Comparison of ENCODE assay signal across 8 cellular contexts in the genomic region with DNA sequence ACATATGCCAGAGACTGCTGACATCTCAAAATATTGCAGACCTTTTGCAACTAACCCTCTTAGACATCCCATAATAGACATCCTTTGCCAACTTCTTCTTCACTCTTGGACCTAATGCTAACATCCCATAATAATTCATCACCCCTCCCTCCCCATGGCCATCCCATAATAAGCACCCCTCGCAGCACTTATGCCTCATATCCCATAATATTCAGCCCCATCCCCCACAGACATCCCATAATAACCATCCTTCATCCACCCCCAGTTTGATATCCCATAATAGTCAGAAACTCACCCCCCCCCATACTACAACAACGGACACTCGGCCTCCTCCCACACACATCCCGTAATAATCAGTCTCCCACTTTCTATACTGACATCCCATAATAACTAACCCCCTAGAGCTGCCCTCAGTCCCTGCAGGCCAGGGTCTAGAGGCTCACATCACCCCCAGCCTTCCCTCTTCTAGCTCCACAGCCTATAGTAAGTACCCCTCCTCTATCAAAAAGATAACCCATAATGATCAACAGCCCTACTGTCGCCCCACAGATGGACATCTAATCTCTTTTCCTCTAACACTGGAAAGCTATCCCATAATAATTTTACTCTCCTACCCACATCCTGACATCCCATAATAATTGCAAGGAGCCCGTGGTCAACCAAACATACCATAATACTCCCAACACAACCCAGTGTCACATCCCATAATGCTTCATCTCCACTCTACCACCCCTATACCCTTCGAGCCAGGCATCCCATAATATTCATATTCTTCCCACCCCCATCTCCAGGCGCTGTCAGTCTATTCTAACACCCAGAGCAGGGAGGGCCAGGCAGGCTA. TPM values are rescaled to one million over a fixed set of nuclear protein-coding genes. Genes with fewer than 3 reads are reported as not detected.
DNase-seq lines count a peak whose midpoint lies in the region; ATAC-seq and TF ChIP-seq lines count a peak whose summit lies in the region.

No MANE protein-coding gene starts in this region.

- peaks cover 44% of the 10 kb centered on the region for H3K4me1 ChIP-seq in effector memory CD4-positive, alpha-beta T cell (ENCODE audit: control insufficient read depth, insufficient read depth, low read length, poor library complexity, severe bottlenecking)

- POLR2A ChIA-PET in activated CD4-positive, alpha-beta T cell treated with anti-CD3 and anti-CD28 coated beads for 36 hours (lab: Charles Lee) = no interaction called here

- H3K4me3 ChIP-seq in effector memory CD4-positive, alpha-beta T cell (ENCODE audit: insufficient read depth, low read depth, low read length, poor library complexity, severe bottlenecking) = no peak overlapping the region

- no peaks in the 10 kb centered on the region for H3K9me3 ChIP-seq in effector memory CD4-positive, alpha-beta T cell (ENCODE audit: control insufficient read depth, low read length)

- H3K36me3 Mint-ChIP-seq in activated CD4-positive, alpha-beta T cell treated with anti-CD3 and anti-CD28 coated beads for 36 hours (ENCODE audit: low read depth) = peaks cover 28% of the 10 kb centered on the region
- no peaks in the 10 kb centered on the region for H3K36me3 Mint-ChIP-seq in natural killer cell

- H3K27me3 Mint-ChIP-seq in activated CD4-positive, alpha-beta T cell treated with anti-CD3 and anti-CD28 coated beads for 36 hours = no peaks in the 10 kb centered on the region
- no peaks in the 10 kb centered on the region for H3K27me3 Mint-ChIP-seq in natural killer cell (ENCODE audit: low read depth in 2 of 2)

- CTCF ChIA-PET in activated CD4-positive, alpha-beta T cell treated with anti-CD3 and anti-CD28 coated beads for 36 hours (lab: Charles Lee) = interaction anchor here (0.6 to 1.5 kb wide), 7 partner anchors 8 to 217 kb away, joined by 3 to 4 read pairs (median 3); a partner anchor contains a TSS

- H3K4me3 Mint-ChIP-seq in activated CD4-positive, alpha-beta T cell treated with anti-CD3 and anti-CD28 coated beads for 36 hours = no peak overlapping the region
- H3K4me3 Mint-ChIP-seq in natural killer cell = no peak overlapping the region

- ATAC-seq in activated CD4-positive, alpha-beta T cell treated with anti-CD3 and anti-CD28 coated beads for 36 hours = peak; percentile 60
- peak; percentile 43 to 69 (median 53) for ATAC-seq in natural killer cell
- no peak for ATAC-seq in GM21528 (IDR thresholded peaks at IDR 0.05; ENCODE audit: low FRiP score, unreplicated experiment)

- no peaks in the 10 kb centered on the region for H3K27me3 ChIP-seq in effector memory CD4-positive, alpha-beta T cell (replicated peaks; ENCODE audit: control insufficient read depth, insufficient read depth, low read length, poor library complexity, severe bottlenecking)

- no peak overlapping the region for H3K27ac Mint-ChIP-seq in activated CD4-positive, alpha-beta T cell treated with anti-CD3 and anti-CD28 coated beads for 36 hours
- no peak overlapping the region for H3K27ac Mint-ChIP-seq in natural killer cell

- H3K36me3 ChIP-seq in effector memory CD4-positive, alpha-beta T cell (ENCODE audit: control insufficient read depth, insufficient read depth, low read length) = no peaks in the 10 kb centered on the region

- TF ChIP-seq CTCF in natural killer cell (IDR thresholded peaks at IDR 0.05) = no peak

- peaks cover 52% of the 10 kb centered on the region for H3K4me1 Mint-ChIP-seq in activated CD4-positive, alpha-beta T cell treated with anti-CD3 and anti-CD28 coated beads for 36 hours
- peaks cover 40 to 53% of the 10 kb centered on the region in 2 donors for H3K4me1 Mint-ChIP-seq in natural killer cell

- peak; percentile 93 for DNase-seq in GF-D8 (lab: John Stamatoyannopoulos, UW)
- DNase-seq in HPDE6-E6E7 (ENCODE audit: extremely low spot score) = peak; percentile 85
- peak; percentile 90 for DNase-seq in NCI-H524 treated with DMSO at 0.1 percent for 48 hours (lab: John Stamatoyannopoulos, UW)
- DNase-seq in activated CD4-positive, alpha-beta T cell treated with anti-CD3 and anti-CD28 coated beads for 36 hours = peak; percentile 84
- peak; percentile 41 to 62 (median 60) for DNase-seq in effector memory CD4-positive, alpha-beta T cell
- DNase-seq in natural killer cell = peak; percentile 49
- DNase-seq in ureter (ENCODE audit: low spot score) = peak; percentile 79

- H3K9me3 Mint-ChIP-seq in activated CD4-positive, alpha-beta T cell treated with anti-CD3 and anti-CD28 coated beads for 36 hours (ENCODE audit: low read depth) = no peaks in the 10 kb centered on the region
- H3K9me3 Mint-ChIP-seq in natural killer cell = no peaks in the 10 kb centered on the region

- intact Hi-C loops in activated CD4-positive, alpha-beta T cell treated with anti-CD3 and anti-CD28 coated beads for 36 hours (cut with DNase I, micrococcal nuclease) = loop anchor here (1.0 to 5.0 kb wide), 17 partner anchors 33 to 409 kb away; a partner anchor contains a TSS
- intact Hi-C loops in natural killer cell (cut with micrococcal nuclease) = loop anchor here (1.0 to 5.0 kb wide), 7 partner anchors 41 to 271 kb away; a partner anchor contains a TSS

- H3K27ac ChIP-seq in effector memory CD4-positive, alpha-beta T cell (ENCODE audit: insufficient read depth, low read length, poor library complexity, severe bottlenecking) = peak overlapping the region; percentile 91

RNA-seq across cellular contexts. Expression of a gene that starts 0.8 kb away (rescaled TPM):
- total RNA-seq in activated CD4-positive, alpha-beta T cell treated with anti-CD3 and anti-CD28 coated beads for 36 hours = 100 to 1,000 TPM; 279 to 322 TPM
- 100 to 1,000 TPM; 568 to 795 (median 658) TPM for total RNA-seq in natural killer cell
- total RNA-seq in ureter = 232 TPM

RNA-seq across cellular contexts. Expression of a gene that starts 27.8 kb away (rescaled TPM):
- 1 to 10 TPM; 3.5 TPM for total RNA-seq in activated CD4-positive, alpha-beta T cell treated with anti-CD3 and anti-CD28 coated beads for 36 hours
- total RNA-seq in natural killer cell (10 to 100 TPM in 2 of 3 donors, 1 to 10 TPM in 1; 10.0 to 27.8 (median 17.3) TPM), ureter (13.6 TPM)

RNA-seq across cellular contexts. Expression of a gene that starts 39.3 kb away (rescaled TPM):
- total RNA-seq in activated CD4-positive, alpha-beta T cell treated with anti-CD3 and anti-CD28 coated beads for 36 hours = 1 to 10 TPM; 1.7 to 3.3 TPM
- total RNA-seq in natural killer cell (10 to 100 TPM in 1 of 3 donors, 1 to 10 TPM in 2; 2.1 to 12.2 (median 4.7) TPM), ureter (2.3 TPM)

RNA-seq across cellular contexts. Expression of a gene that starts 39.9 kb away (rescaled TPM):
- 10 to 100 TPM; 93.2 to 97.1 TPM for total RNA-seq in activated CD4-positive, alpha-beta T cell treated with anti-CD3 and anti-CD28 coated beads for 36 hours
- 100 to 1,000 TPM in 1 of 3 donors, 10 to 100 TPM in 2; 85.2 to 105 (median 89.1) TPM for total RNA-seq in natural killer cell
- 51.7 TPM for total RNA-seq in ureter

RNA-seq across cellular contexts. Expression of a gene that starts 52.1 kb away (rescaled TPM):
- total RNA-seq in activated CD4-positive, alpha-beta T cell treated with anti-CD3 and anti-CD28 coated beads for 36 hours = 1 to 10 TPM; 8.1 to 8.4 TPM
- 10 to 100 TPM; 51.5 to 67.7 (median 62.3) TPM for total RNA-seq in natural killer cell
- 13.7 TPM for total RNA-seq in ureter
